ENCODE assay signal across 8 cellular contexts in genomic region chr1:167555072-167555471, GRCh38. TPM values are rescaled to one million over a fixed set of nuclear protein-coding genes. Genes with fewer than 3 reads are reported as not detected.
DNase-seq lines count a peak whose midpoint lies in the region; ATAC-seq and TF ChIP-seq lines count a peak whose summit lies in the region.
"Not testable (repeated sequence)": the region's sequence is repeated elsewhere in the genome, so short reads cannot be mapped to it uniquely, and the experiment has no call there.
"Had no signal": no experiment of that assay in that cellular context is flagged by ENCODE, and none has a peak within 500 bp of the region (broad histone marks: within the 10 kb centered on the region; RNA-seq: fewer than 3 reads in every experiment).

No MANE protein-coding gene starts in this region.

- not testable (repeated sequence) for H3K27me3 ChIP-seq in Caco-2 (replicated peaks; ENCODE audit: control insufficient read depth, insufficient read depth, low read length); psoas muscle (ENCODE audit: insufficient read depth in 3 of 3, low read length in 2 of 3)

- not testable (repeated sequence) for DNase-seq in Caco-2; T-helper 2 cell treated with Interferon-gamma antibody and Interleukin-4, amounts not matched to agents 5 μg/mL and 100 μg/mL, for 36 hours (ENCODE audit: low spot score); natural killer cell treated with Interleukin-12 subunit alpha and Interleukin-12 subunit beta and Interleukin-15 and Interleukin-18, amount 100 ng/mL, for 72 hours (ENCODE audit: low spot score); psoas muscle

- intact Hi-C loops in Caco-2 (cut with micrococcal nuclease; ENCODE audit: unreplicated experiment); psoas muscle (cut with DNase I): not testable (repeated sequence)

- H3K27ac Mint-ChIP-seq in Caco-2 (ENCODE audit: unreplicated experiment); T-helper 2 cell treated with Interferon-gamma antibody and Interleukin-4, amounts not matched to agents 5 μg/mL and 100 μg/mL, for 36 hours; activated naive CD4-positive, alpha-beta T cell treated with anti-CD3 and anti-CD28 coated beads, Interleukin-2, amount 50 U/mL, for 24 hours; natural killer cell treated with Interleukin-12 subunit alpha and Interleukin-12 subunit beta and Interleukin-15 and Interleukin-18, amount 100 ng/mL, for 72 hours: not testable (repeated sequence)
- peak overlapping the region in 1 of 5 experiments; percentile 83 for H3K27ac Mint-ChIP-seq in brain

- 93 to 100% (median 97%) methylated on average over 1 of the region's 1 CpG for WGBS in psoas muscle, 3 donors

- not testable (repeated sequence) for H3K9me3 ChIP-seq in Caco-2, psoas muscle

- H3K27me3 Mint-ChIP-seq in Caco-2 (ENCODE audit: insufficient read depth, unreplicated experiment); activated naive CD4-positive, alpha-beta T cell treated with anti-CD3 and anti-CD28 coated beads, Interleukin-2, amount 50 U/mL, for 24 hours; brain; natural killer cell treated with Interleukin-12 subunit alpha and Interleukin-12 subunit beta and Interleukin-15 and Interleukin-18, amount 100 ng/mL, for 72 hours: not testable (repeated sequence)
- peaks cover 11% of the 10 kb centered on the region for H3K27me3 Mint-ChIP-seq in T-helper 2 cell treated with Interferon-gamma antibody and Interleukin-4, amounts not matched to agents 5 μg/mL and 100 μg/mL, for 36 hours (ENCODE audit: low read depth)

- H3K4me3 ChIP-seq in Caco-2 (ENCODE audit: low read depth, low read length); psoas muscle: not testable (repeated sequence)

- CTCF ChIA-PET in Caco-2 (lab: Charles Lee): interaction anchor here (1.3 kb wide), 1 partner anchor 15 kb away, joined by 5 read pairs; no protein-coding TSS in a partner anchor

- H3K27ac ChIP-seq in psoas muscle: peak overlapping the region; percentile 92

- not testable (repeated sequence) for BruUV-seq in Caco-2 (replicated peaks; lab: Mats Ljungman, UMichigan)

- H3K36me3 ChIP-seq in Caco-2 (ENCODE audit: control insufficient read depth, insufficient read depth, low read length); psoas muscle (ENCODE audit: insufficient read depth in 1 of 2, low read depth in 1 of 2): not testable (repeated sequence)

- H3K9me3 Mint-ChIP-seq in Caco-2 (ENCODE audit: unreplicated experiment); T-helper 2 cell treated with Interferon-gamma antibody and Interleukin-4, amounts not matched to agents 5 μg/mL and 100 μg/mL, for 36 hours; activated naive CD4-positive, alpha-beta T cell treated with anti-CD3 and anti-CD28 coated beads, Interleukin-2, amount 50 U/mL, for 24 hours; brain; natural killer cell treated with Interleukin-12 subunit alpha and Interleukin-12 subunit beta and Interleukin-15 and Interleukin-18, amount 100 ng/mL, for 72 hours: not testable (repeated sequence)

- H3K4me1 ChIP-seq in Caco-2: not testable (repeated sequence)
- H3K4me1 ChIP-seq in psoas muscle: peaks cover 41% of the 10 kb centered on the region

- H3K4me3 Mint-ChIP-seq in Caco-2 (ENCODE audit: unreplicated experiment) (peak overlapping the region; percentile 19), brain (peak overlapping the region; percentile 8 to 72 (median 54))
- H3K4me3 Mint-ChIP-seq in T-helper 2 cell treated with Interferon-gamma antibody and Interleukin-4, amounts not matched to agents 5 μg/mL and 100 μg/mL, for 36 hours: peak overlapping the region; percentile 8
- peak overlapping the region; percentile 37 for H3K4me3 Mint-ChIP-seq in activated naive CD4-positive, alpha-beta T cell treated with anti-CD3 and anti-CD28 coated beads, Interleukin-2, amount 50 U/mL, for 24 hours
- H3K4me3 Mint-ChIP-seq in natural killer cell treated with Interleukin-12 subunit alpha and Interleukin-12 subunit beta and Interleukin-15 and Interleukin-18, amount 100 ng/mL, for 72 hours: peak overlapping the region; percentile 23

- not testable (repeated sequence) for H3K36me3 Mint-ChIP-seq in Caco-2 (ENCODE audit: insufficient read depth, unreplicated experiment); T-helper 2 cell treated with Interferon-gamma antibody and Interleukin-4, amounts not matched to agents 5 μg/mL and 100 μg/mL, for 36 hours (ENCODE audit: low read depth); activated naive CD4-positive, alpha-beta T cell treated with anti-CD3 and anti-CD28 coated beads, Interleukin-2, amount 50 U/mL, for 24 hours; brain; natural killer cell treated with Interleukin-12 subunit alpha and Interleukin-12 subunit beta and Interleukin-15 and Interleukin-18, amount 100 ng/mL, for 72 hours

- POLR2A ChIA-PET in Caco-2 (lab: Charles Lee): not testable (repeated sequence)

- not testable (repeated sequence) for ATAC-seq in natural killer cell treated with Interleukin-12 subunit alpha and Interleukin-12 subunit beta and Interleukin-15 and Interleukin-18, amount 100 ng/mL, for 72 hours; psoas muscle

- not testable (repeated sequence) for TF ChIP-seq CTCF in Caco-2 (IDR thresholded peaks at IDR 0.05; ENCODE audit: insufficient read depth in 1 of 2, low read depth in 1 of 2, low read length in 1 of 2, severe bottlenecking in 1 of 2, unreplicated experiment in 1 of 2); brain (conservative IDR thresholded peaks at IDR 0.05); psoas muscle (IDR thresholded peaks at IDR 0.05)

- not testable (repeated sequence) for H3K4me1 Mint-ChIP-seq in Caco-2 (ENCODE audit: low read depth, unreplicated experiment)
- peaks cover 24% of the 10 kb centered on the region for H3K4me1 Mint-ChIP-seq in T-helper 2 cell treated with Interferon-gamma antibody and Interleukin-4, amounts not matched to agents 5 μg/mL and 100 μg/mL, for 36 hours (ENCODE audit: low read depth)
- peaks cover 46% of the 10 kb centered on the region for H3K4me1 Mint-ChIP-seq in activated naive CD4-positive, alpha-beta T cell treated with anti-CD3 and anti-CD28 coated beads, Interleukin-2, amount 50 U/mL, for 24 hours
- H3K4me1 Mint-ChIP-seq in brain: peaks cover 49% of the 10 kb centered on the region
- peaks cover 25 to 27% of the 10 kb centered on the region in 2 donors for H3K4me1 Mint-ChIP-seq in natural killer cell treated with Interleukin-12 subunit alpha and Interleukin-12 subunit beta and Interleukin-15 and Interleukin-18, amount 100 ng/mL, for 72 hours (ENCODE audit: low read depth in 2 of 2)

RNA-seq across cellular contexts. Expression of gene CREG1, which starts 1.5 kb away (rescaled TPM):
- total RNA-seq in Caco-2 (2022) (80.7 and 91.5 TPM in 2 replicates), psoas muscle (100 to 1,000 TPM in 1 of 4 donors, 10 to 100 TPM in 3; 23.6 to 118 (median 50.3) TPM)
- polyA plus RNA-seq in brain (ENCODE audit: insufficient read depth, low read depth, low replicate concordance) (15.0 TPM), psoas muscle (10 to 100 TPM; 19.2 to 35.5 (median 25.3) TPM)
- 10 to 100 TPM; 15.8 to 16.2 TPM for total RNA-seq in natural killer cell treated with Interleukin-12 subunit alpha and Interleukin-12 subunit beta and Interleukin-15 and Interleukin-18, amount 100 ng/mL, for 72 hours

RNA-seq across cellular contexts. Expression of gene CD247, which starts 36.7 kb away (rescaled TPM):
- total RNA-seq in Caco-2 (2022) (not detected in 2 replicates), psoas muscle (1 to 10 TPM in 2 of 4 donors, under 1 TPM in 2; 0.18 to 1.2 (median 0.88) TPM)
- polyA plus RNA-seq in brain (ENCODE audit: insufficient read depth, low read depth, low replicate concordance) (1.0 TPM), psoas muscle (1 to 10 TPM in 1 of 3 donors, under 1 TPM in 2; 0.25 to 1.9 (median 0.55) TPM)
- total RNA-seq in natural killer cell treated with Interleukin-12 subunit alpha and Interleukin-12 subunit beta and Interleukin-15 and Interleukin-18, amount 100 ng/mL, for 72 hours: 100 to 1,000 TPM; 169 to 384 TPM
- total RNA-seq: IMR-90 had no signal
- polyA plus RNA-seq: BJ, IMR-90 had no signal

Comparison
In these comparisons a context has a peak if more than half of its experiments do, and no peak if none do; other contexts are left out.
1. RNA of gene CD247, which starts 36.7 kb away (total RNA-seq): 169 to 384 TPM in natural killer cell treated with Interleukin-12 subunit alpha and Interleukin-12 subunit beta and Interleukin-15 and Interleukin-18, amount 100 ng/mL, for 72 hours; 0.18 to 1.2 TPM in psoas muscle and not detected in Caco-2; every median in the first group is over 10 times any median in the second.
2. Peak in every context shown above with its lines, with median percentiles within 50 percentile points of each other: H3K4me3 Mint-ChIP-seq.